ENCODE assay signal across 24 cellular contexts in genomic region chrX:133561251-133561650, GRCh38.
"Had no signal": no experiment of that assay in that cellular context is flagged by ENCODE, and none has a peak within 500 bp of the region (broad histone marks: within the 10 kb centered on the region; RNA-seq: fewer than 3 reads in every experiment).

No MANE protein-coding gene starts in this region.

- H3K9me3 ChIP-seq: esophagus squamous epithelium, lower lobe of right lung, prostate gland, right atrium auricular region, spleen, thoracic aorta, tibial nerve, upper lobe of left lung had no signal

- FAIRE-seq: endometrium, frontal cortex, keratinocyte, urothelium cell line had no signal

- H3K36me3 ChIP-seq: esophagus squamous epithelium, lower lobe of right lung, prostate gland, right atrium auricular region, spleen, thoracic aorta, tibial nerve, upper lobe of left lung had no signal

- H3K36me3 Mint-ChIP-seq: naive thymus-derived CD8-positive, alpha-beta T cell; stimulated activated memory B cell treated with anti-CD40 and anti-IgM and Interleukin-4, amounts not matched to agents 10 μg/mL and 1 μg/mL and 100 μg/mL, for 72 hours had no signal

- ATAC-seq: effector memory CD8-positive, alpha-beta T cell; left ventricle myocardium superior; lower lobe of right lung; naive thymus-derived CD8-positive, alpha-beta T cell; sciatic nerve; stimulated activated memory B cell treated with anti-CD40 and anti-IgM and Interleukin-4, amounts not matched to agents 10 μg/mL and 1 μg/mL and 100 μg/mL, for 72 hours had no signal

- H3K4me1 ChIP-seq: esophagus squamous epithelium, lower lobe of right lung, prostate gland, right atrium auricular region, spleen, tibial nerve, upper lobe of left lung had no signal

- H3K27ac Mint-ChIP-seq: effector memory CD8-positive, alpha-beta T cell; naive thymus-derived CD8-positive, alpha-beta T cell; nephron progenitor cell; stimulated activated memory B cell treated with anti-CD40 and anti-IgM and Interleukin-4, amounts not matched to agents 10 μg/mL and 1 μg/mL and 100 μg/mL, for 72 hours; stimulated activated naive CD8-positive, alpha-beta T cell treated with anti-CD3 and anti-CD28 coated beads, Interleukin-15, Interleukin-2, amounts not matched to agents 100 ng/mL and 50 ng/mL, for 24 hours had no signal

- H3K4me3 ChIP-seq: esophagus squamous epithelium, lower lobe of right lung, prostate gland, right atrium auricular region, skin epidermis, spleen, thoracic aorta, tibial nerve, upper lobe of left lung had no signal

- DNase-seq: cortex of kidney; effector memory CD8-positive, alpha-beta T cell; erythroblast; esophagus squamous epithelium; left ventricle myocardium superior; lower lobe of right lung; naive thymus-derived CD8-positive, alpha-beta T cell; nephron progenitor cell; nucleus accumbens; spleen; stimulated activated CD4-positive, alpha-beta T cell treated with anti-CD3 and anti-CD28 coated beads, Interleukin-4, amount 100 ng/mL, for 4 hours; upper lobe of left lung had no signal

- H3K27me3 ChIP-seq: esophagus squamous epithelium, right atrium auricular region, upper lobe of left lung had no signal

- H3K9me3 Mint-ChIP-seq: nephron progenitor cell; stimulated activated memory B cell treated with anti-CD40 and anti-IgM and Interleukin-4, amounts not matched to agents 10 μg/mL and 1 μg/mL and 100 μg/mL, for 72 hours; stimulated activated naive CD8-positive, alpha-beta T cell treated with anti-CD3 and anti-CD28 coated beads, Interleukin-15, Interleukin-2, amounts not matched to agents 100 ng/mL and 50 ng/mL, for 24 hours had no signal

- H3K27ac ChIP-seq: esophagus squamous epithelium, lower lobe of right lung, prostate gland, right atrium auricular region, skin epidermis, spleen, tibial nerve, upper lobe of left lung had no signal
